ENCODE assay signal across 1 cellular context in genomic region chr2:203786912-203787311, GRCh38.
A peak's percentile ranks its signal among the peaks of the same experiment; 100 is the strongest.
TF ChIP-seq lines count a peak whose summit lies in the region.

No MANE protein-coding gene starts in this region.

TF ChIP-seq in HepG2, 621 proteins besides CTCF, POLR2A, EP300 and RAD21 (continued from another document):
- TF ChIP-seq MYPOP (CRISPR knock-in tag; IDR thresholded peaks at IDR 0.05) (peak; percentile 25; the same call in 1 of the 2 replicates), RFX3 (CRISPR knock-in tag; IDR thresholded peaks at IDR 0.05) (0 out of 2 replicates have a peak, but pooled peaks have one; percentile 9), ATF2 (CRISPR knock-in tag; IDR thresholded peaks at IDR 0.05) (no peak), PAXIP1 (CRISPR knock-in tag; conservative IDR thresholded peaks at IDR 0.05) (no peak)
